Comparison of ENCODE assay signal across 26 cellular contexts in the genomic region with DNA sequence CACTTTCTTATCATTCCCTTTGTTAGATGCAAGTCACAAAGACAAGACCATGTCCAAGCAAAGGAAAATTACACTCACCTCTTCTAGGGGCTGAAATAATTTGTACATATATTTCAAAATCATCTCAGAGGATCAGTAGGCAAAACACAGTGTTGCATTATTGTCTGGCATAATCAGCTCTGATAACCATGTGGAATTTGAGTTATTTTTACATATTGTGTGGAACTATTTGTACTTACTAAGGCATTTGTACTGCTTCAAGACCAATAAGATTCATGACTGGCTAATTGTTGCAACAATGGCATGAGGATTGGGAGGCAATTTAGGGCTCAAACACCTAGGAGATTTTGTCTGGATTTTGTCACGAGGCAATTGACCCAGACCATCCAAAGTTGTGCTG.
"Had no signal": no experiment of that assay in that cellular context is flagged by ENCODE, and none has a peak within 500 bp of the region (broad histone marks: within the 10 kb centered on the region; RNA-seq: fewer than 3 reads in every experiment).

No MANE protein-coding gene starts in this region.

- H3K36me3 Mint-ChIP-seq: mesothelial cell of epicardium, naive B cell had no signal

- H3K4me3 Mint-ChIP-seq: mesothelial cell of epicardium, naive B cell had no signal

- H3K4me3 ChIP-seq: coronary artery, dorsolateral prefrontal cortex, esophagus muscularis mucosa, gastrocnemius medialis, heart right ventricle, lower lobe of right lung, mucosa of descending colon had no signal

- H3K27ac ChIP-seq: coronary artery, dorsolateral prefrontal cortex, esophagus muscularis mucosa, gastrocnemius medialis, heart right ventricle, lower lobe of right lung had no signal

- ATAC-seq: gastrocnemius medialis, heart right ventricle, left colon, left lobe of liver, left ventricle myocardium superior, lower lobe of right lung, mucosa of descending colon had no signal

- H3K9me3 ChIP-seq: esophagus muscularis mucosa, gastrocnemius medialis, lower lobe of right lung, mucosa of descending colon had no signal

- DNase-seq: dermis blood vessel endothelial cell; dorsolateral prefrontal cortex; effector CD4-positive, alpha-beta T cell; effector memory CD4-positive, alpha-beta T cell; foreskin fibroblast; foreskin melanocyte; gastrocnemius medialis; glutamatergic neuron; head of caudate nucleus; heart right ventricle; hippocampal formation; islet precursor cell; kidney; kidney glomerular epithelial cell; left colon; left ventricle myocardium superior; lower lobe of right lung; mesenchymal stem cell; mucosa of descending colon; naive B cell had no signal

- H3K4me1 ChIP-seq: esophagus muscularis mucosa, gastrocnemius medialis, heart right ventricle, lower lobe of right lung had no signal

- H3K27me3 Mint-ChIP-seq: naive B cell had no signal

- H3K27ac Mint-ChIP-seq: mesothelial cell of epicardium, naive B cell had no signal

- H3K4me1 Mint-ChIP-seq: mesothelial cell of epicardium, naive B cell had no signal

- FAIRE-seq: colon, endothelial cell of umbilical vein, kidney had no signal

- H3K36me3 ChIP-seq: esophagus muscularis mucosa, gastrocnemius medialis, heart right ventricle, lower lobe of right lung had no signal
